ENCODE assay signal across 18 cellular contexts in genomic region chr4:139663561-139664138, GRCh38. TPM values are rescaled to one million over a fixed set of nuclear protein-coding genes. Genes with fewer than 3 reads are reported as not detected.
DNase-seq lines count a peak whose midpoint lies in the region; TF ChIP-seq lines count a peak whose summit lies in the region.
"Had no signal": no experiment of that assay in that cellular context is flagged by ENCODE, and none has a peak within 500 bp of the region (broad histone marks: within the 10 kb centered on the region; RNA-seq: fewer than 3 reads in every experiment).

No MANE protein-coding gene starts in this region.

- no peak for TF ChIP-seq POLR2A in prostate gland (IDR thresholded peaks at IDR 0.05)

- DNase-seq in fibroblast of the aortic adventitia (ENCODE audit: low read depth) (peak; percentile 57), prostate gland (ENCODE audit: low spot score) (no peak), activated T-cell treated with anti-CD3 and anti-CD28 coated beads for 4 hours (no peak), NOMO-1 treated with dmso at 0.1 percent for 144 hours (lab: John Stamatoyannopoulos, UW; ENCODE audit: unreplicated experiment) (no peak), pons (ENCODE audit: low spot score) (no peak)
- DNase-seq: ACHN, C1 segment of cervical spinal cord, DMS79, H7, Karpas-422, NCI-H1417 treated with DMSO at 0.1 percent for 48 hours, NCI-H187 treated with DMSO at 0.1 percent for 48 hours, NCI-H2227 treated with DMSO at 0.1 percent for 48 hours, NCI-H510A treated with DMSO at 0.1 percent for 48 hours, NCI-H774, SJCRH30 had no signal

- H3K9me3 ChIP-seq in HEK293 (ENCODE audit: control insufficient read depth, insufficient read depth, low read depth, low read length) (no peaks in the 10 kb centered on the region), prostate gland (no peaks in the 10 kb centered on the region)
- H3K9me3 ChIP-seq: SJCRH30 had no signal

- TF ChIP-seq CTCF in HEK293 (tag by site-specific recombination; IDR thresholded peaks at IDR 0.05) = no peak
- no peak for TF ChIP-seq CTCF in VCaP (conservative IDR thresholded peaks at IDR 0.05)
- TF ChIP-seq CTCF in fibroblast of the aortic adventitia (IDR thresholded peaks at IDR 0.05; ENCODE audit: insufficient read depth, low read length) = no peak
- no peak for TF ChIP-seq CTCF in prostate gland (IDR thresholded peaks at IDR 0.05)

- intact Hi-C loops in prostate gland (cut with DNase I) = loop anchor here (10.0 kb wide), 1 partner anchor 131 kb away; no protein-coding TSS in a partner anchor

- H3K4me3 ChIP-seq in HEK293 (ENCODE audit: low read depth, low read length) = no peak overlapping the region
- H3K4me3 ChIP-seq in fibroblast of the aortic adventitia (ENCODE audit: low read depth, low read length) = no peak overlapping the region
- H3K4me3 ChIP-seq in prostate gland = no peak overlapping the region
- H3K4me3 ChIP-seq: SJCRH30 had no signal

- no peaks in the 10 kb centered on the region for H3K27me3 ChIP-seq in prostate gland (replicated peaks; ENCODE audit: insufficient read depth)
- H3K27me3 ChIP-seq: SJCRH30 had no signal

- CTCF ChIA-PET in HEK293 (lab: Yijun Ruan, JAX) = interaction anchor here (0.5 to 2.7 kb wide), 3 partner anchors 12 to 112 kb away, joined by 3 to 9 read pairs (median 3); no protein-coding TSS in a partner anchor

- POLR2A ChIA-PET in HEK293 (lab: Yijun Ruan, JAX) = no interaction called here

- H3K4me1 ChIP-seq in HEK293 (ENCODE audit: control insufficient read depth, insufficient read depth, low read length) (no peaks in the 10 kb centered on the region), prostate gland (replicated peaks) (peaks cover 7% of the 10 kb centered on the region)

- WGBS in prostate gland = 46% methylated on average over 1 of the region's 1 CpG

- H3K27ac ChIP-seq in HEK293 (ENCODE audit: extremely low read depth, low read depth, low read length) (no peak overlapping the region), VCaP (peak overlapping the region; percentile 98), prostate gland (peak overlapping the region; percentile 3 to 10)
- H3K27ac ChIP-seq: SJCRH30 had no signal

- H3K36me3 ChIP-seq in HEK293 (ENCODE audit: control insufficient read depth in 2 of 2, insufficient read depth in 1 of 2, low read length in 2 of 2) = no peaks in the 10 kb centered on the region
- H3K36me3 ChIP-seq in prostate gland = no peaks in the 10 kb centered on the region
- H3K36me3 ChIP-seq: SJCRH30 had no signal

TF ChIP-seq in HEK293, 187 proteins besides CTCF, POLR2A, EP300 and RAD21:
- no peak for TF ChIP-seq ZNF433 (tag by site-specific recombination; IDR thresholded peaks at IDR 0.05; ENCODE audit: low read depth)
- TF ChIP-seq, protein P1, sequence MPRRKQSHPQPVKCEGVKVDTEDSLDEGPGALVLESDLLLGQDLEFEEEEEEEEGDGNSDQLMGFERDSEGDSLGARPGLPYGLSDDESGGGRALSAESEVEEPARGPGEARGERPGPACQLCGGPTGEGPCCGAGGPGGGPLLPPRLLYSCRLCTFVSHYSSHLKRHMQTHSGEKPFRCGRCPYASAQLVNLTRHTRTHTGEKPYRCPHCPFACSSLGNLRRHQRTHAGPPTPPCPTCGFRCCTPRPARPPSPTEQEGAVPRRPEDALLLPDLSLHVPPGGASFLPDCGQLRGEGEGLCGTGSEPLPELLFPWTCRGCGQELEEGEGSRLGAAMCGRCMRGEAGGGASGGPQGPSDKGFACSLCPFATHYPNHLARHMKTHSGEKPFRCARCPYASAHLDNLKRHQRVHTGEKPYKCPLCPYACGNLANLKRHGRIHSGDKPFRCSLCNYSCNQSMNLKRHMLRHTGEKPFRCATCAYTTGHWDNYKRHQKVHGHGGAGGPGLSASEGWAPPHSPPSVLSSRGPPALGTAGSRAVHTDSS (tag by site-specific recombination; IDR thresholded peaks at IDR 0.05) = no peak
- no peak for TF ChIP-seq ZNF677 (tag by site-specific recombination; IDR thresholded peaks at IDR 0.05)
- peak; percentile 99 for TF ChIP-seq ZNF510 (tag by site-specific recombination; IDR thresholded peaks at IDR 0.05; ENCODE audit: insufficient replicate concordance)
- TF ChIP-seq ZNF341 (tag by site-specific recombination; IDR thresholded peaks at IDR 0.05; ENCODE audit: low read depth) = no peak
- TF ChIP-seq ZNF837 (tag by site-specific recombination; IDR thresholded peaks at IDR 0.05) = no peak
- no peak for TF ChIP-seq OSR2 (tag by site-specific recombination; IDR thresholded peaks at IDR 0.05)
- TF ChIP-seq ZNF596 (tag by site-specific recombination; IDR thresholded peaks at IDR 0.05) = no peak

RNA-seq across cellular contexts. Expression of gene MGST2, which starts 2.0 kb away (rescaled TPM):
- total RNA-seq in fibroblast of the aortic adventitia (ENCODE audit: low replicate concordance) (3.6 and 8.0 TPM in 2 replicates), prostate gland (100 to 1,000 TPM; 101 to 135 TPM)

Comparison
In these comparisons a context has a peak if more than half of its experiments do, and no peak if none do; other contexts are left out.
1. RNA of gene MGST2, which starts 2.0 kb away (total RNA-seq): 101 to 135 TPM in prostate gland; 3.6 to 8.0 TPM in fibroblast of the aortic adventitia; every median in the first group is over 10 times any median in the second.